Comparison of ENCODE assay signal across 8 cellular contexts in genomic region chr7:23473848-23474097, GRCh38. TPM values are rescaled to one million over a fixed set of nuclear protein-coding genes. Genes with fewer than 3 reads are reported as not detected.
A peak's percentile ranks its signal among the peaks of the same experiment; 100 is the strongest.
DNase-seq lines count a peak whose midpoint lies in the region; ATAC-seq and TF ChIP-seq lines count a peak whose summit lies in the region.

No MANE protein-coding gene starts in this region.

- peaks cover 48% of the 10 kb centered on the region for H3K4me1 ChIP-seq in OCI-LY1 (ENCODE audit: insufficient read depth, low read length, severe bottlenecking)
- H3K4me1 ChIP-seq in upper lobe of right lung = peaks cover 32% of the 10 kb centered on the region
- H3K4me1 ChIP-seq in CD8-positive, alpha-beta T cell (ENCODE audit: insufficient read depth, low read length) = peaks cover 35% of the 10 kb centered on the region

- no peaks in the 10 kb centered on the region for H4K20me1 ChIP-seq in OCI-LY1 (ENCODE audit: insufficient read depth, low read length)

- H3K4me3 ChIP-seq in AG04450 (ENCODE audit: low read depth, low read length) (peak overlapping the region; percentile 84), OCI-LY1 (ENCODE audit: low read depth, low read length, poor library complexity, severe bottlenecking) (peak overlapping the region; percentile 86), upper lobe of right lung (peak overlapping the region; percentile 25)
- no peak overlapping the region for H3K4me3 ChIP-seq in CD8-positive, alpha-beta T cell (ENCODE audit: low read depth, low read length)

- H3K4me2 ChIP-seq in OCI-LY1 (ENCODE audit: low read length) = peak overlapping the region; percentile 81

- H3K4me1 Mint-ChIP-seq in CD8-positive, alpha-beta T cell (ENCODE audit: low read depth) = peaks cover 28% of the 10 kb centered on the region

- CTCF ChIA-PET in AG04450 (lab: Charles Lee) = interaction anchor here (2.3 kb wide), 1 partner anchor 200 kb away, joined by 13 read pairs; no protein-coding TSS in a partner anchor
- CTCF ChIA-PET in CD8-positive, alpha-beta T cell (lab: Charles Lee) = interaction anchor here (0.6 kb wide), 1 partner anchor 210 kb away, joined by 3 read pairs; no protein-coding TSS in a partner anchor

- no peak overlapping the region for H3K4me3 Mint-ChIP-seq in CD8-positive, alpha-beta T cell

- intact Hi-C loops in upper lobe of right lung (cut with DNase I) = no loop called here
- intact Hi-C loops in CD8-positive, alpha-beta T cell (cut with DNase I, micrococcal nuclease) = loop anchor here in 1 of 2 experiments (5.0 to 10.0 kb wide), 4 partner anchors 59 to 369 kb away; partner anchors contain the start of genes FAM221A, KLHL7 and TRA2A

- peaks cover 7% of the 10 kb centered on the region for H3K9me3 Mint-ChIP-seq in CD8-positive, alpha-beta T cell

- peak overlapping the region; percentile 98 for H3K9ac ChIP-seq in OCI-LY1 (ENCODE audit: low read length)

- H3K36me3 ChIP-seq in OCI-LY1 (ENCODE audit: insufficient read depth, low read length) (no peaks in the 10 kb centered on the region), upper lobe of right lung (no peaks in the 10 kb centered on the region)
- H3K36me3 ChIP-seq in CD8-positive, alpha-beta T cell (ENCODE audit: insufficient read depth, low read length) = no peaks in the 10 kb centered on the region

- no peak overlapping the region for H3K27ac Mint-ChIP-seq in CD8-positive, alpha-beta T cell

- H3K27me3 ChIP-seq in AG04450 (ENCODE audit: control insufficient read depth, insufficient read depth, low read length) (no peaks in the 10 kb centered on the region), OCI-LY1 (ENCODE audit: insufficient read depth, low read length) (no peaks in the 10 kb centered on the region), upper lobe of right lung (peaks cover 100% of the 10 kb centered on the region)
- peaks cover 77% of the 10 kb centered on the region for H3K27me3 ChIP-seq in CD8-positive, alpha-beta T cell (ENCODE audit: insufficient read depth, low read length)

- no peaks in the 10 kb centered on the region for H3K36me3 Mint-ChIP-seq in CD8-positive, alpha-beta T cell

- H2AFZ ChIP-seq in OCI-LY1 (ENCODE audit: low read length) = no peak overlapping the region

- no peaks in the 10 kb centered on the region; the same call in 1 of the 2 replicates for H3K9me3 ChIP-seq in AG04450 (ENCODE audit: control insufficient read depth, insufficient read depth, low read length)
- H3K9me3 ChIP-seq in OCI-LY1 (ENCODE audit: low read length) = no peaks in the 10 kb centered on the region
- no peaks in the 10 kb centered on the region for H3K9me3 ChIP-seq in upper lobe of right lung
- H3K9me3 ChIP-seq in CD8-positive, alpha-beta T cell (ENCODE audit: low read length) = no peaks in the 10 kb centered on the region

- POLR2A ChIA-PET in AG04450 (lab: Yijun Ruan, JAX) = no interaction called here
- POLR2A ChIA-PET in CD8-positive, alpha-beta T cell (lab: Charles Lee) = interaction anchor here (1.5 to 1.6 kb wide), 2 partner anchors 12 to 57 kb away, joined by 4 to 5 read pairs; no protein-coding TSS in a partner anchor

- ATAC-seq in GM21528 (IDR thresholded peaks at IDR 0.05; ENCODE audit: low FRiP score, unreplicated experiment) (peak; percentile 23), upper lobe of right lung (peak; percentile 44), HG02870 (IDR thresholded peaks at IDR 0.05; ENCODE audit: unreplicated experiment) (no peak), HG03025 (IDR thresholded peaks at IDR 0.05; ENCODE audit: low FRiP score, unreplicated experiment) (no peak)
- no peak for ATAC-seq in CD8-positive, alpha-beta T cell

- H3K9me2 ChIP-seq in OCI-LY1 (ENCODE audit: low read depth, low read length) = no peaks in the 10 kb centered on the region

- TF ChIP-seq CTCF in AG04450 (IDR thresholded peaks at IDR 0.05; ENCODE audit: low read depth, low read length) = no peak
- TF ChIP-seq CTCF in OCI-LY1 (IDR thresholded peaks at IDR 0.05; ENCODE audit: low read length) = no peak
- no peak for TF ChIP-seq CTCF in upper lobe of right lung (IDR thresholded peaks at IDR 0.05)
- TF ChIP-seq CTCF in CD8-positive, alpha-beta T cell (IDR thresholded peaks at IDR 0.05) = no peak

- peak overlapping the region; percentile 63 for H3K27ac ChIP-seq in AG04450 (ENCODE audit: low read depth, low read length)
- peak overlapping the region; percentile 99 for H3K27ac ChIP-seq in OCI-LY1 (ENCODE audit: low read depth, low read length, poor library complexity, severe bottlenecking)
- no peak overlapping the region for H3K27ac ChIP-seq in upper lobe of right lung
- H3K27ac ChIP-seq in CD8-positive, alpha-beta T cell (ENCODE audit: low read depth, low read length) = no peak overlapping the region

- no peak for DNase-seq in AG04450 (ENCODE audit: low read depth, low spot score)
- peak; percentile 36 for DNase-seq in germinal center (ENCODE audit: low spot score)
- DNase-seq in upper lobe of right lung = no peak
- no peak for DNase-seq in CD8-positive, alpha-beta T cell

- H3K27me3 Mint-ChIP-seq in CD8-positive, alpha-beta T cell (ENCODE audit: low read depth) = peaks cover 64% of the 10 kb centered on the region

- peaks cover 20% of the 10 kb centered on the region for H3F3A ChIP-seq in OCI-LY1 (ENCODE audit: insufficient read depth, low read length)

- H3K79me2 ChIP-seq in OCI-LY1 (ENCODE audit: insufficient read depth, low read length) = peaks cover 40% of the 10 kb centered on the region

RNA-seq across cellular contexts. Expression of gene IGF2BP3, which starts 3.5 kb away (rescaled TPM):
- polyA plus RNA-seq in AG04450 (2011; rRNA removed) = 78.5 and 98.2 TPM in 2 replicates
- 97.8 and 99.9 TPM in 2 replicates for polyA minus RNA-seq in AG04450 (2011; rRNA and poly(A)+ RNA removed)
- 3.3 TPM for total RNA-seq in upper lobe of right lung
- total RNA-seq in CD8-positive, alpha-beta T cell = not detected

RNA-seq across cellular contexts. Expression of gene TRA2A, which starts 58.0 kb away (rescaled TPM):
- polyA plus RNA-seq in AG04450 (2011; rRNA removed) = 64.6 and 78.8 TPM in 2 replicates
- 76.4 and 81.8 TPM in 2 replicates for polyA minus RNA-seq in AG04450 (2011; rRNA and poly(A)+ RNA removed)
- 71.6 TPM for total RNA-seq in upper lobe of right lung
- 100 to 1,000 TPM; 258 to 271 TPM for total RNA-seq in CD8-positive, alpha-beta T cell

Comparison
In these comparisons a context has a peak if more than half of its experiments do, and no peak if none do; other contexts are left out.
1. H3K27ac ChIP-seq: peak in AG04450 (single experiment) and OCI-LY1 (single experiment); none in upper lobe of right lung (single experiment) and CD8-positive, alpha-beta T cell (single experiment).
2. ATAC-seq: peak in GM21528 (single experiment) and upper lobe of right lung (single experiment); none in HG02870 (single experiment), HG03025 (single experiment) and CD8-positive, alpha-beta T cell (single experiment).